8 cellular contexts compared by ENCODE assay signal in genomic region chr7:23299770-23300300, GRCh38. TPM values are rescaled to one million over a fixed set of nuclear protein-coding genes. Genes with fewer than 3 reads are reported as not detected.
DNase-seq lines count a peak whose midpoint lies in the region; ATAC-seq, FAIRE-seq and TF ChIP-seq lines count a peak whose summit lies in the region.

No MANE protein-coding gene starts in this region.

- H3K4me1 ChIP-seq in right atrium auricular region (peaks cover 0 to 44% of the 10 kb centered on the region in 2 donors), small intestine (ENCODE audit: control insufficient read depth in 2 of 2, insufficient read depth in 1 of 2, low read depth in 1 of 2, low read length in 1 of 2) (peaks cover 0 to 15% of the 10 kb centered on the region in 2 donors)

- no peaks in the 10 kb centered on the region for H3K9me3 ChIP-seq in WERI-Rb-1 (ENCODE audit: severe bottlenecking)
- no peaks in the 10 kb centered on the region for H3K9me3 ChIP-seq in right atrium auricular region
- no peaks in the 10 kb centered on the region for H3K9me3 ChIP-seq in small intestine (ENCODE audit: control insufficient read depth, low read depth)

- FAIRE-seq in H54 (lab: Jason Lieb, UNC) (no peak), small intestine (lab: Jason Lieb, UNC) (no peak)

- H3K27ac ChIP-seq in WERI-Rb-1: peak overlapping the region; percentile 93
- H3K27ac ChIP-seq in right atrium auricular region: peak overlapping the region; percentile 71 to 80
- H3K27ac ChIP-seq in small intestine (ENCODE audit: low read depth in 1 of 2, low read length in 1 of 2): peak overlapping the region in 1 of 2 donors; percentile 81

- TF ChIP-seq CTCF in AG10803 (conservative IDR thresholded peaks at IDR 0.05; ENCODE audit: low read length): no peak
- no peak for TF ChIP-seq CTCF in WERI-Rb-1 (IDR thresholded peaks at IDR 0.05; ENCODE audit: low read depth, low read length)
- no peak for TF ChIP-seq CTCF in right atrium auricular region (IDR thresholded peaks at IDR 0.05)

- no peak for ATAC-seq in GM21576 (IDR thresholded peaks at IDR 0.05; ENCODE audit: unreplicated experiment)

- WGBS in small intestine, 3 donors: 7 to 13% (median 7%) methylated on average over 12 of the region's 12 CpGs

- H3K4me3 ChIP-seq in AG10803 (ENCODE audit: low read length) (peak overlapping the region; percentile 98), WERI-Rb-1 (ENCODE audit: low read depth, low read length) (peak overlapping the region; percentile 97), right atrium auricular region (peak overlapping the region; percentile 68 to 71), small intestine (ENCODE audit: low read depth in 1 of 2, low read length in 2 of 2) (peak overlapping the region; percentile 77 to 91)

- TF ChIP-seq POLR2A in H54 (IDR thresholded peaks at IDR 0.05; ENCODE audit: low read depth, low read length): no peak

- peaks cover 47% of the 10 kb centered on the region for H3K36me3 ChIP-seq in WERI-Rb-1
- H3K36me3 ChIP-seq in right atrium auricular region: peaks cover 8% of the 10 kb centered on the region
- H3K36me3 ChIP-seq in small intestine (ENCODE audit: control insufficient read depth in 2 of 2, insufficient read depth in 2 of 2, low read length in 2 of 2): no peaks in the 10 kb centered on the region

- peak; percentile 27 for DNase-seq in AG10803 (ENCODE audit: low read depth)
- DNase-seq in H54 (ENCODE audit: insufficient read length, low spot score): peak; percentile 38
- peak; percentile 14 for DNase-seq in WERI-Rb-1
- no peak for DNase-seq in right atrium auricular region (ENCODE audit: low spot score)
- peak; percentile 13 for DNase-seq in small intestine
- no peak for DNase-seq in NCI-H1694 treated with DMSO at 0.1 percent for 48 hours (lab: John Stamatoyannopoulos, UW)
- DNase-seq in activated CD8-positive, alpha-beta memory T cell treated with anti-CD3 and anti-CD28 coated beads, Interleukin-2, amount 50 U/mL, for 48 hours: no peak

- H3K27me3 ChIP-seq in WERI-Rb-1 (ENCODE audit: insufficient read depth, low read depth, severe bottlenecking) (no peaks in the 10 kb centered on the region), right atrium auricular region (no peaks in the 10 kb centered on the region), small intestine (ENCODE audit: control insufficient read depth in 2 of 2, insufficient read depth in 2 of 2, low read length in 2 of 2) (no peaks in the 10 kb centered on the region)

RNA-seq across cellular contexts. Expression of gene MALSU1, which starts 0.7 kb away (rescaled TPM):
- 10 to 100 TPM; 82.5 to 96.5 TPM for total RNA-seq in right atrium auricular region
- 10 to 100 TPM; 35.3 to 42.7 (median 37.0) TPM for polyA plus RNA-seq in small intestine

RNA-seq across cellular contexts. Expression of gene GPNMB, which starts 53.3 kb away (rescaled TPM):
- total RNA-seq in right atrium auricular region: 100 to 1,000 TPM in 1 of 2 donors, 10 to 100 TPM in 1; 74.4 to 137 TPM
- 10 to 100 TPM in 2 of 3 donors, 1 to 10 TPM in 1; 1.6 to 27.0 (median 10.8) TPM for polyA plus RNA-seq in small intestine

Comparison
In these comparisons a context has a peak if more than half of its experiments do, and no peak if none do; other contexts are left out.
1. DNase-seq: peak in AG10803 (single experiment), H54 (single experiment), WERI-Rb-1 (single experiment) and small intestine (single experiment); none in right atrium auricular region (single experiment), NCI-H1694 treated with DMSO at 0.1 percent for 48 hours (single experiment) and activated CD8-positive, alpha-beta memory T cell treated with anti-CD3 and anti-CD28 coated beads, Interleukin-2, amount 50 U/mL, for 48 hours (single experiment).
2. Peak in every context shown above with its lines, with median percentiles within 50 percentile points of each other: H3K4me3 ChIP-seq.